In genomic region chr2:226963528-226963927, GRCh38 we compare ENCODE assay signal across 18 cellular contexts.
DNase-seq lines count a peak whose midpoint lies in the region; ATAC-seq and TF ChIP-seq lines count a peak whose summit lies in the region.
"Had no signal": no experiment of that assay in that cellular context is flagged by ENCODE, and none has a peak within 500 bp of the region (broad histone marks: within the 10 kb centered on the region; RNA-seq: fewer than 3 reads in every experiment).

No MANE protein-coding gene starts in this region.

- intact Hi-C loops in left ventricle myocardium inferior (cut with micrococcal nuclease) = no loop called here

- H3K4me3 ChIP-seq in fibroblast of mammary gland (ENCODE audit: control insufficient read depth, low read depth, low read length) (no peak overlapping the region), left ventricle myocardium inferior (no peak overlapping the region)
- H3K4me3 ChIP-seq: SJSA1 had no signal

- POLR2A ChIA-PET in RWPE1 (lab: Yijun Ruan, JAX; ENCODE audit: low non-redundant PET) = no interaction called here

- CTCF ChIA-PET in RWPE1 (lab: Yijun Ruan, JAX) = no interaction called here

- no peak for ATAC-seq in GM19467 (IDR thresholded peaks at IDR 0.05; ENCODE audit: unreplicated experiment)
- ATAC-seq: effector memory CD8-positive, alpha-beta T cell had no signal

- H3K4me1 ChIP-seq in left ventricle myocardium inferior = no peaks in the 10 kb centered on the region
- H3K4me1 ChIP-seq: SJSA1 had no signal

- peaks cover 6% of the 10 kb centered on the region for H3K36me3 ChIP-seq in left ventricle myocardium inferior
- H3K36me3 ChIP-seq: SJSA1 had no signal

- peaks cover 16% of the 10 kb centered on the region for H3K9me3 ChIP-seq in left ventricle myocardium inferior (replicated peaks)
- H3K9me3 ChIP-seq: SJSA1 had no signal

- no peaks in the 10 kb centered on the region for H3K27me3 ChIP-seq in left ventricle myocardium inferior (ENCODE audit: low read depth)
- H3K27me3 ChIP-seq: SJSA1 had no signal

- peak; percentile 67 for DNase-seq in GM03348 (ENCODE audit: low spot score)
- peak; percentile 41 for DNase-seq in RWPE1 (ENCODE audit: low spot score)
- peak; percentile 72 for DNase-seq in fibroblast of mammary gland (ENCODE audit: low read depth)
- peak; percentile 97 for DNase-seq in renal cortical epithelial cell (ENCODE audit: low read depth)
- DNase-seq in NCI-H2081 (lab: John Stamatoyannopoulos, UW) = no peak
- no peak for DNase-seq in activated CD8-positive, alpha-beta memory T cell treated with anti-CD3 and anti-CD28 coated beads for 24 hours
- no peak for DNase-seq in left ventricle myocardium inferior
- DNase-seq: activated B cell treated with CpG ODN at 0.5 μM for 24 hours; activated T-cell treated with anti-CD3 and anti-CD28 coated beads, Interleukin-2, amount 50 U/mL, for 24 hours; amygdala; effector memory CD8-positive, alpha-beta T cell; NCI-H1092 treated with DMSO at 0.1 percent for 48 hours; NCI-H526 treated with DMSO at 0.1 percent for 48 hours; posterior cingulate gyrus; stimulated activated CD4-positive, alpha-beta T cell treated with anti-CD3 and anti-CD28 coated beads, Interleukin-4, amount 100 ng/mL, for 24 hours; stimulated activated naive CD4-positive, alpha-beta T cell treated with Interleukin-2 at 50 U/mL for 16 hours had no signal

- no peak for TF ChIP-seq CTCF in RWPE1 (conservative IDR thresholded peaks at IDR 0.05; ENCODE audit: low read depth)
- TF ChIP-seq CTCF in fibroblast of mammary gland (conservative IDR thresholded peaks at IDR 0.05; ENCODE audit: control insufficient read depth, insufficient read depth, low read depth, low read length) = no peak
- no peak for TF ChIP-seq CTCF in left ventricle myocardium inferior (IDR thresholded peaks at IDR 0.05; ENCODE audit: borderline replicate concordance)

- H3K27ac ChIP-seq in RWPE1 = no peak overlapping the region
- no peak overlapping the region for H3K27ac ChIP-seq in left ventricle myocardium inferior (replicated peaks)
- H3K27ac ChIP-seq: SJSA1 had no signal

Comparison
In these comparisons a context has a peak if more than half of its experiments do, and no peak if none do; other contexts are left out.
1. DNase-seq: peak in GM03348 (single experiment), RWPE1 (single experiment), fibroblast of mammary gland (single experiment) and renal cortical epithelial cell (single experiment); none in NCI-H2081 (0 of 2), activated CD8-positive, alpha-beta memory T cell treated with anti-CD3 and anti-CD28 coated beads for 24 hours (single experiment) and left ventricle myocardium inferior (single experiment).